1 cellular context compared by ENCODE assay signal in genomic region chr9:2082802-2083201, GRCh38.
TF ChIP-seq lines count a peak whose summit lies in the region.

No MANE protein-coding gene starts in this region.

TF ChIP-seq in HepG2, 621 proteins besides CTCF, POLR2A, EP300 and RAD21:
- TF ChIP-seq, protein P1, sequence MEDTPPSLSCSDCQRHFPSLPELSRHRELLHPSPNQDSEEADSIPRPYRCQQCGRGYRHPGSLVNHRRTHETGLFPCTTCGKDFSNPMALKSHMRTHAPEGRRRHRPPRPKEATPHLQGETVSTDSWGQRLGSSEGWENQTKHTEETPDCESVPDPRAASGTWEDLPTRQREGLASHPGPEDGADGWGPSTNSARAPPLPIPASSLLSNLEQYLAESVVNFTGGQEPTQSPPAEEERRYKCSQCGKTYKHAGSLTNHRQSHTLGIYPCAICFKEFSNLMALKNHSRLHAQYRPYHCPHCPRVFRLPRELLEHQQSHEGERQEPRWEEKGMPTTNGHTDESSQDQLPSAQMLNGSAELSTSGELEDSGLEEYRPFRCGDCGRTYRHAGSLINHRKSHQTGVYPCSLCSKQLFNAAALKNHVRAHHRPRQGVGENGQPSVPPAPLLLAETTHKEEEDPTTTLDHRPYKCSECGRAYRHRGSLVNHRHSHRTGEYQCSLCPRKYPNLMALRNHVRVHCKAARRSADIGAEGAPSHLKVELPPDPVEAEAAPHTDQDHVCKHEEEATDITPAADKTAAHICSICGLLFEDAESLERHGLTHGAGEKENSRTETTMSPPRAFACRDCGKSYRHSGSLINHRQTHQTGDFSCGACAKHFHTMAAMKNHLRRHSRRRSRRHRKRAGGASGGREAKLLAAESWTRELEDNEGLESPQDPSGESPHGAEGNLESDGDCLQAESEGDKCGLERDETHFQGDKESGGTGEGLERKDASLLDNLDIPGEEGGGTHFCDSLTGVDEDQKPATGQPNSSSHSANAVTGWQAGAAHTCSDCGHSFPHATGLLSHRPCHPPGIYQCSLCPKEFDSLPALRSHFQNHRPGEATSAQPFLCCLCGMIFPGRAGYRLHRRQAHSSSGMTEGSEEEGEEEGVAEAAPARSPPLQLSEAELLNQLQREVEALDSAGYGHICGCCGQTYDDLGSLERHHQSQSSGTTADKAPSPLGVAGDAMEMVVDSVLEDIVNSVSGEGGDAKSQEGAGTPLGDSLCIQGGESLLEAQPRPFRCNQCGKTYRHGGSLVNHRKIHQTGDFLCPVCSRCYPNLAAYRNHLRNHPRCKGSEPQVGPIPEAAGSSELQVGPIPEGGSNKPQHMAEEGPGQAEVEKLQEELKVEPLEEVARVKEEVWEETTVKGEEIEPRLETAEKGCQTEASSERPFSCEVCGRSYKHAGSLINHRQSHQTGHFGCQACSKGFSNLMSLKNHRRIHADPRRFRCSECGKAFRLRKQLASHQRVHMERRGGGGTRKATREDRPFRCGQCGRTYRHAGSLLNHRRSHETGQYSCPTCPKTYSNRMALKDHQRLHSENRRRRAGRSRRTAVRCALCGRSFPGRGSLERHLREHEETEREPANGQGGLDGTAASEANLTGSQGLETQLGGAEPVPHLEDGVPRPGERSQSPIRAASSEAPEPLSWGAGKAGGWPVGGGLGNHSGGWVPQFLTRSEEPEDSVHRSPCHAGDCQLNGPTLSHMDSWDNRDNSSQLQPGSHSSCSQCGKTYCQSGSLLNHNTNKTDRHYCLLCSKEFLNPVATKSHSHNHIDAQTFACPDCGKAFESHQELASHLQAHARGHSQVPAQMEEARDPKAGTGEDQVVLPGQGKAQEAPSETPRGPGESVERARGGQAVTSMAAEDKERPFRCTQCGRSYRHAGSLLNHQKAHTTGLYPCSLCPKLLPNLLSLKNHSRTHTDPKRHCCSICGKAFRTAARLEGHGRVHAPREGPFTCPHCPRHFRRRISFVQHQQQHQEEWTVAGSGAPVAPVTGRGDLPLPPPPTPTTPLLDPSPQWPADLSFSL (CRISPR knock-in tag; IDR thresholded peaks at IDR 0.05): no peak
- peak; percentile 31 to 62; a peak in 2 of 4 replicates for TF ChIP-seq MAFK (conservative IDR thresholded peaks at IDR 0.05 in 1 of 2, IDR thresholded peaks at IDR 0.05 in 1 of 2; ENCODE audit: low read length in 2 of 2)
